In the genomic region with DNA sequence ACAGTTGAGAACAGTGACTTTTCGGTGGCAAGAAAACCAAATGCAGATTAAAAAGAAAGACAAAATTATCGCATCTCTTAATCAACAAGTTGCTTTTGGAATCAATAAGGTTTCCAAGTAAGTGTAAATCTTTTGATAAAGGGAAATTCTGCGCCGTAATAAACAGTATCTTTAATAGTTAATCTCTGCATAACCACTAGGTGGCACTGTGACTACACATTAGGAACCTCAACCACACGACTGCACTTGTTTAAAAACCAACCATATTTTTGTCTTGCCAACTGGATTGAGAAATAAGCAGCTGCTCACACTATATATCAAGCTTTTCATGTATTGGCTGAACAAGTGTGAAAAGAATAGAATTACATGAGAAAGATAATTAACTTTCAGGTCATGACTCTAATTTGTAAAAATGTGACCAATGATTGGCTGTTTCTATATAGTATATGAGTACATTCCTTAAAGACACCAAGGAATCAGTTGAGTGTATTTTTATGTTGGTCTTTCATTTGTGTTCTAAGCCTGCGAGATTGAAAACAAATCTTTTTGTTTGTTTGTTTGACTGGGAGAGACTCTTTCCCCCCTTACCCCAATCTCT, we compare ENCODE assay signal across 9 cellular contexts.
A peak's percentile ranks its signal among the peaks of the same experiment; 100 is the strongest.
DNase-seq lines count a peak whose midpoint lies in the region; TF ChIP-seq lines count a peak whose summit lies in the region.
"Had no signal": no experiment of that assay in that cellular context is flagged by ENCODE, and none has a peak within 500 bp of the region (broad histone marks: within the 10 kb centered on the region; RNA-seq: fewer than 3 reads in every experiment).

No MANE protein-coding gene starts in this region.

- peaks cover 21% of the 10 kb centered on the region for H3K4me1 Mint-ChIP-seq in brain

- peak overlapping the region in 3 of 5 experiments; percentile 5 to 55 (median 43) for H3K27ac Mint-ChIP-seq in brain

- no peaks in the 10 kb centered on the region for H3K27me3 Mint-ChIP-seq in brain

- no peak overlapping the region for H3K4me3 Mint-ChIP-seq in brain

- H3K9me3 ChIP-seq in SK-N-MC (ENCODE audit: low read depth, low read length) = no peaks in the 10 kb centered on the region
- H3K9me3 ChIP-seq: BLaER1 had no signal

- DNase-seq in NCI-H187 (lab: John Stamatoyannopoulos, UW) = peak; percentile 1 to 51
- DNase-seq in NCI-H187 treated with DMSO at 0.1 percent for 48 hours (lab: John Stamatoyannopoulos, UW) = no peak
- peak; percentile 74 for DNase-seq in HCEC 1CT
- peak; percentile 86 for DNase-seq in NCI-H1105 treated with DMSO at 0.1 percent for 48 hours (lab: John Stamatoyannopoulos, UW)
- peak; percentile 78 for DNase-seq in SK-N-MC (ENCODE audit: low read depth, low spot score)
- DNase-seq in inferior parietal cortex (ENCODE audit: extremely low spot score) = peak; percentile 84
- DNase-seq in stimulated activated CD4-positive, alpha-beta T cell treated with anti-CD3 and anti-CD28 coated beads, Interleukin-4, amount 100 ng/mL, for 1 hour = peak; percentile 10

- H3K4me3 ChIP-seq in SK-N-MC = no peak overlapping the region
- H3K4me3 ChIP-seq: BLaER1 had no signal

- no peak overlapping the region for H3K27ac ChIP-seq in SK-N-MC
- H3K27ac ChIP-seq: BLaER1 had no signal

- H3K36me3 Mint-ChIP-seq in brain = peaks cover 43% of the 10 kb centered on the region

- H3K9me3 Mint-ChIP-seq in brain = peaks cover 0 to 11% (median 6%) of the 10 kb centered on the region in 5 experiments

- peak; percentile 88 to 91 for TF ChIP-seq CTCF in brain (conservative IDR thresholded peaks at IDR 0.05)

- H3K9ac ChIP-seq in SK-N-MC (ENCODE audit: insufficient read length) = no peak overlapping the region
- H3K9ac ChIP-seq: BLaER1 had no signal

- no peaks in the 10 kb centered on the region for H3K36me3 ChIP-seq in SK-N-MC (ENCODE audit: insufficient read depth, low read length)
- H3K36me3 ChIP-seq: BLaER1 had no signal
